35 cellular contexts compared by ENCODE assay signal in the genomic region with DNA sequence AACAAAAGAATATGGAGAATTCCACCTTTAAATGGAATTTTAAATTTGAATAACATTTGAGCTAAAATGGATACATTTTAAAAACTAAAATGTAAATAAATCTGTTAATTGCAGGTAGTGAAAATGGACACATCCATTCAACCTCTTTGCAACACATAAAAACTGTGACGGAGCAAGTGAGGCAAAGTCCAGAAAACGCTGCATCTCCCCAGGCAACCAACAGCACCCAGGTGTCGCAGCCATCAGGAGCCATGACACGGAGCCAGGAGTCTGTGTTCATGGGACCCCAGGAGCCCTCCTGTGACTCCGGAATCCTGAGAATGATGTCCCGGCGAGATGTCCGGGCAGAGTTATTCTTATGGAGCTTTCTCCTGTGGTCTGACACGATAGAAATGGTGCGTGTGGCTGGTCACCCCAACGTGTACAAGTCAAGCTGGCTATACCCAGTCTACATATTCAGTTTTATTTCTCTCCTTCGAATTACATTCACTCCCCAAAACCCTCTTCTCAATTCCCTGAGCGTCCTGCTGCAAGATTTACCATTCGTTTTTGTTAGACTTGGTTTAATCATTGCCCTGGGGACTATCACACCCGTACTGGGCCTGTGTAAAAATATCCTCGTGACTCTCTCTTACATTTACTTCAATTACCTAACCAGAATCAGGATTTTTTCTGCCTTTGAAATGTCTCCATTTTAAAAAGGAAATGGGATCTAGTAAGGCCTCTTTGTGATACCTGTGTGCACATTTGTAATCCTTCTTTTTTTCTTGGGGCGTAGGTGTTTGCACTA. TPM values are rescaled to one million over a fixed set of nuclear protein-coding genes. Genes with fewer than 3 reads are reported as not detected.
"Had no signal": no experiment of that assay in that cellular context is flagged by ENCODE, and none has a peak within 500 bp of the region (broad histone marks: within the 10 kb centered on the region; RNA-seq: fewer than 3 reads in every experiment).

No MANE protein-coding gene starts in this region.

- H3K27ac Mint-ChIP-seq: activated CD4-positive, alpha-beta memory T cell treated with anti-CD3 and anti-CD28 coated beads, Interleukin-2, amount 10 ng/mL, durations not matched to agents 7 days and 5 days; activated CD8-positive, alpha-beta memory T cell treated with anti-CD3 and anti-CD28 coated beads, Interleukin-2, amount 10 ng/mL, durations not matched to agents 7 days and 5 days; activated naive CD8-positive, alpha-beta T cell treated with anti-CD3 and anti-CD28 coated beads for 36 hours had no signal

- H3K4me1 ChIP-seq: SJCRH30 had no signal

- H3K4me3 Mint-ChIP-seq: activated CD4-positive, alpha-beta memory T cell treated with anti-CD3 and anti-CD28 coated beads, Interleukin-2, amount 10 ng/mL, durations not matched to agents 7 days and 5 days; activated CD8-positive, alpha-beta memory T cell treated with anti-CD3 and anti-CD28 coated beads, Interleukin-2, amount 10 ng/mL, durations not matched to agents 7 days and 5 days; activated naive CD8-positive, alpha-beta T cell treated with anti-CD3 and anti-CD28 coated beads for 36 hours had no signal

- H3K4me3 ChIP-seq: SJCRH30, SK-N-MC had no signal

- H3K9me3 Mint-ChIP-seq: activated CD4-positive, alpha-beta memory T cell treated with anti-CD3 and anti-CD28 coated beads, Interleukin-2, amount 10 ng/mL, durations not matched to agents 7 days and 5 days; activated naive CD8-positive, alpha-beta T cell treated with anti-CD3 and anti-CD28 coated beads for 36 hours had no signal

- H3K36me3 Mint-ChIP-seq: activated CD8-positive, alpha-beta memory T cell treated with anti-CD3 and anti-CD28 coated beads, Interleukin-2, amount 10 ng/mL, durations not matched to agents 7 days and 5 days; activated naive CD8-positive, alpha-beta T cell treated with anti-CD3 and anti-CD28 coated beads for 36 hours had no signal

- H3K9me3 ChIP-seq: SJCRH30 had no signal

- H3K36me3 ChIP-seq: brain microvascular endothelial cell, SJCRH30, WERI-Rb-1 had no signal

- H3K27me3 Mint-ChIP-seq: activated CD4-positive, alpha-beta memory T cell treated with anti-CD3 and anti-CD28 coated beads, Interleukin-2, amount 10 ng/mL, durations not matched to agents 7 days and 5 days; activated CD8-positive, alpha-beta memory T cell treated with anti-CD3 and anti-CD28 coated beads, Interleukin-2, amount 10 ng/mL, durations not matched to agents 7 days and 5 days; activated naive CD8-positive, alpha-beta T cell treated with anti-CD3 and anti-CD28 coated beads for 36 hours had no signal

- ATAC-seq: activated CD8-positive, alpha-beta memory T cell treated with anti-CD3 and anti-CD28 coated beads, Interleukin-2, amount 10 ng/mL, durations not matched to agents 7 days and 5 days; Panc1 had no signal

- H3K27ac ChIP-seq: brain microvascular endothelial cell, SJCRH30, SK-N-MC, WERI-Rb-1 had no signal

- H3K27me3 ChIP-seq: brain microvascular endothelial cell, SJCRH30 had no signal

- DNase-seq: activated CD4-positive, alpha-beta memory T cell treated with anti-CD3 and anti-CD28 coated beads, Interleukin-2, amount 10 ng/mL, durations not matched to agents 7 days and 5 days; activated CD4-positive, alpha-beta T cell treated with anti-CD3 and anti-CD28 coated beads for 1 hour; activated CD4-positive, alpha-beta T cell treated with anti-CD3 and anti-CD28 coated beads for 48 hours; activated CD4-positive, CD25-positive, alpha-beta regulatory T cell; activated CD8-positive, alpha-beta memory T cell treated with anti-CD3 and anti-CD28 coated beads for 24 hours; activated CD8-positive, alpha-beta memory T cell treated with anti-CD3 and anti-CD28 coated beads, Interleukin-2, amount 10 ng/mL, durations not matched to agents 7 days and 5 days; activated CD8-positive, alpha-beta memory T cell treated with anti-CD3 and anti-CD28 coated beads, Interleukin-2, amount 50 U/mL, for 48 hours; activated effector memory CD4-positive, alpha-beta T cell treated with Interleukin-2 at 50 U/mL for 16 hours; activated naive CD4-positive, alpha-beta T cell; activated naive CD4-positive, alpha-beta T cell treated with anti-CD3 and anti-CD28 coated beads, Interleukin-2, amount 50 U/mL, for 16 hours; activated naive CD8-positive, alpha-beta T cell treated with anti-CD3 and anti-CD28 coated beads for 36 hours; activated T-cell treated with anti-CD3 and anti-CD28 coated beads, Interleukin-2, amount 50 U/mL, for 48 hours; amniotic stem cell; aorta; brain microvascular endothelial cell; Karpas-422; NCI-H1105; NCI-H1436; NCI-H1694; NCI-H1930; NCI-H2081 treated with DMSO at 0.1 percent for 48 hours; NCI-H226; NCI-H446 treated with DMSO at 0.1 percent for 48 hours; NCI-H524; NCI-H69; SHP77; SJCRH30; T1000; WERI-Rb-1 had no signal

- H3K4me1 Mint-ChIP-seq: activated CD8-positive, alpha-beta memory T cell treated with anti-CD3 and anti-CD28 coated beads, Interleukin-2, amount 10 ng/mL, durations not matched to agents 7 days and 5 days had no signal

RNA-seq across cellular contexts. Expression of gene MRC1, which starts 13.1 kb away (rescaled TPM):
- total RNA-seq: activated CD4-positive, alpha-beta memory T cell treated with anti-CD3 and anti-CD28 coated beads, Interleukin-2, amount 10 ng/mL, durations not matched to agents 7 days and 5 days; MCF 10A; RPMI7951; SJCRH30; T-helper 1 cell treated with Interleukin-12 subunit alpha and Interleukin-12 subunit beta and Interleukin-4 antibody, amounts not matched to agents 30 ng/mL and 1 ng/mL, for 36 hours; T-helper 2 cell treated with Interferon-gamma antibody and Interleukin-4, amounts not matched to agents 100 ng/mL and 5 ng/mL, for 36 hours had no signal

RNA-seq across cellular contexts. Expression of gene TMEM236, which starts 44.0 kb away (rescaled TPM):
- total RNA-seq: SJCRH30 had no signal
